In the genomic region with DNA sequence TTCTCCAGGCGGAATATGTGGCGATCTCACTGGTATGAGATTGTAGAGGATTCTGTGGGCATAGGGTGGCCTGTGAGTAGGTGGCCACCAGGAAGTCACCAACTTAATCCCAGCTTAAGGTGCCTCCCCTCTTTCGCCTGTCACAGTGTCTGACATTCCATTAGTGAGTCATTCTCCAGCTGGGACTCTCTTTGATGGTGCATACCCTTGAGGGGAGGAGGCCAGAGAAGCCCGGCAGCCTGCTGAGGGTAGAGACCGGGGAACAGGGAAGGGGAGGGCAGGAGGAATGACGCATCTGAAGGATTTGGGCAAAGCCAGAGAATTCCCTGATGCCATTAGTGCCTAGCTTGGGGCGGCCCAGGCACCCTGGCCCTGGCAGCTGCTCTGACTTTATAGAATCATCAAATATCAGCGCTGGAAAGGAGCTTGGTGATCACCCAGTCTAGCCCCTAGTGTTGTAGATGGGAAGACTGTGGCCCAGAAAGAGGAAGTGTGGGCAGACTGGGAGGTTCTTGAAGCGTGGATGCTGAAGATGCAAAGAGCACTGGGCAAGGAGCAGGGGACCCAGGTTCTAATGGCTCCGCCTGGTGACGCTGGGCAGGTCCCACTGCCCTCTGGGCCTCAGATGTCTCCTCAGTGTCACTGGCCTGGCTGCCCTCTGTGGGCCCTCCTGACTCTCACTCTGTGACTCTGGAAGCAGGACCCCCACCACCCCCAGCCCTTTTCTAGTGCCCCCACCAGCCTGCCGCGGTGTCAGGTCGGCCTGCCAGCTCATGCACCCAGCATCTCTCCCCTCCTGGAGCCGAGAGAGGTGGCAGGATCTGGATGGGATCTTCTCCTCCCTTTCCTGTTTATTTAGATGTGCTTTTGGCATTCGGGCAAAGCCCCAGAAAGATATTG, we compare ENCODE assay signal across 8 cellular contexts. TPM values are rescaled to one million over a fixed set of nuclear protein-coding genes. Genes with fewer than 3 reads are reported as not detected.
DNase-seq lines count a peak whose midpoint lies in the region; ATAC-seq and TF ChIP-seq lines count a peak whose summit lies in the region.

No MANE protein-coding gene starts in this region.

- no peaks in the 10 kb centered on the region for H3K27me3 ChIP-seq in Karpas-422 (ENCODE audit: low read length)
- H3K27me3 ChIP-seq in colonic mucosa: no peaks in the 10 kb centered on the region
- no peaks in the 10 kb centered on the region for H3K27me3 ChIP-seq in lung (ENCODE audit: control insufficient read depth, insufficient read depth)

- ATAC-seq in lung (ENCODE audit: insufficient read depth, low FRiP score) (peak; percentile 84), GM19397 (IDR thresholded peaks at IDR 0.05; ENCODE audit: unreplicated experiment) (no peak), GM19452 (IDR thresholded peaks at IDR 0.05; ENCODE audit: unreplicated experiment) (no peak), HG02798 (IDR thresholded peaks at IDR 0.05; ENCODE audit: poor library complexity, unreplicated experiment) (no peak)

- H3K9me2 ChIP-seq in Karpas-422 (replicated peaks; ENCODE audit: insufficient read depth, low read length): no peaks in the 10 kb centered on the region

- no peak overlapping the region for H3K4me2 ChIP-seq in Karpas-422 (ENCODE audit: low read depth, low read length, poor library complexity, severe bottlenecking)

- H3K9me3 ChIP-seq in Karpas-422 (ENCODE audit: low read length): no peaks in the 10 kb centered on the region
- no peaks in the 10 kb centered on the region for H3K9me3 ChIP-seq in colonic mucosa
- H3K9me3 ChIP-seq in lung (ENCODE audit: control insufficient read depth in 2 of 2, insufficient read depth in 1 of 2, low read length in 1 of 2): no peaks in the 10 kb centered on the region

- H3K9ac ChIP-seq in Karpas-422 (ENCODE audit: low read length) (no peak overlapping the region), colonic mucosa (ENCODE audit: low read depth in 2 of 2, low read length in 2 of 2) (no peak overlapping the region)

- intact Hi-C loops in colonic mucosa (cut with DNase I): loop anchor here (10.0 kb wide), 1 partner anchor 172 kb away; no protein-coding TSS in a partner anchor

- TF ChIP-seq CTCF in colonic mucosa (IDR thresholded peaks at IDR 0.05) (no peak), lung (IDR thresholded peaks at IDR 0.05; ENCODE audit: control extremely low read depth, extremely low read depth) (no peak)

- H4K20me1 ChIP-seq in Karpas-422 (ENCODE audit: insufficient read depth, low read depth, low read length): no peaks in the 10 kb centered on the region

- H3K4me1 ChIP-seq in Karpas-422 (ENCODE audit: low read length) (peaks cover 5% of the 10 kb centered on the region; the same call in 1 of the 2 replicates), colonic mucosa (peaks cover 3% of the 10 kb centered on the region), lung (ENCODE audit: control insufficient read depth in 2 of 2, insufficient read depth in 2 of 2, low read length in 2 of 2) (peaks cover 0 to 2% of the 10 kb centered on the region in 2 donors)

- H3K4me3 ChIP-seq in Karpas-422 (ENCODE audit: low read length) (no peak overlapping the region), colonic mucosa (no peak overlapping the region), lung (no peak overlapping the region)

- H3K36me3 ChIP-seq in Karpas-422 (ENCODE audit: insufficient read depth, low read length) (no peaks in the 10 kb centered on the region), colonic mucosa (no peaks in the 10 kb centered on the region), lung (ENCODE audit: control insufficient read depth in 2 of 2, insufficient read depth in 2 of 2, low read length in 2 of 2) (no peaks in the 10 kb centered on the region)

- DNase-seq in 8988T (peak; percentile 63), Karpas-422 (peak; percentile 60), colonic mucosa (no peak), lung (ENCODE audit: low spot score) (peak; percentile 56)
- DNase-seq in activated CD4-positive, alpha-beta T cell treated with anti-CD3 and anti-CD28 coated beads for 4 hours: no peak

- WGBS in lung, 2 donors: 76 to 85% methylated on average over 16 of the region's 16 CpGs

- no peaks in the 10 kb centered on the region for H3K79me2 ChIP-seq in Karpas-422 (ENCODE audit: low read length)

- H2AFZ ChIP-seq in Karpas-422 (ENCODE audit: low read length): no peak overlapping the region

- H3K27ac ChIP-seq in Karpas-422 (ENCODE audit: low read length) (no peak overlapping the region), colonic mucosa (peak overlapping the region; percentile 17), lung (ENCODE audit: low read depth in 1 of 2, low read length in 1 of 2) (peak overlapping the region; percentile 6 to 51)

RNA-seq across cellular contexts. Expression of gene DAB2IP, which starts 41.4 kb away (rescaled TPM):
- 0.18 and 1.3 TPM in 2 replicates for total RNA-seq in Karpas-422 (2014; rRNA removed; shearing (Covaris generic); ENCODE audit: low replicate concordance)
- total RNA-seq in colonic mucosa (100 to 1,000 TPM; 126 to 130 TPM), lung (10 to 100 TPM; 19.4 to 75.0 TPM)
- polyA plus RNA-seq in lung: 10 to 100 TPM; 25.2 to 32.3 TPM

Comparison
In these comparisons a context has a peak if more than half of its experiments do, and no peak if none do; other contexts are left out.
1. DNase-seq: peak in 8988T (single experiment), Karpas-422 (single experiment) and lung (single experiment); none in colonic mucosa (single experiment) and activated CD4-positive, alpha-beta T cell treated with anti-CD3 and anti-CD28 coated beads for 4 hours (0 of 2).